8 cellular contexts compared by ENCODE assay signal in the genomic region with DNA sequence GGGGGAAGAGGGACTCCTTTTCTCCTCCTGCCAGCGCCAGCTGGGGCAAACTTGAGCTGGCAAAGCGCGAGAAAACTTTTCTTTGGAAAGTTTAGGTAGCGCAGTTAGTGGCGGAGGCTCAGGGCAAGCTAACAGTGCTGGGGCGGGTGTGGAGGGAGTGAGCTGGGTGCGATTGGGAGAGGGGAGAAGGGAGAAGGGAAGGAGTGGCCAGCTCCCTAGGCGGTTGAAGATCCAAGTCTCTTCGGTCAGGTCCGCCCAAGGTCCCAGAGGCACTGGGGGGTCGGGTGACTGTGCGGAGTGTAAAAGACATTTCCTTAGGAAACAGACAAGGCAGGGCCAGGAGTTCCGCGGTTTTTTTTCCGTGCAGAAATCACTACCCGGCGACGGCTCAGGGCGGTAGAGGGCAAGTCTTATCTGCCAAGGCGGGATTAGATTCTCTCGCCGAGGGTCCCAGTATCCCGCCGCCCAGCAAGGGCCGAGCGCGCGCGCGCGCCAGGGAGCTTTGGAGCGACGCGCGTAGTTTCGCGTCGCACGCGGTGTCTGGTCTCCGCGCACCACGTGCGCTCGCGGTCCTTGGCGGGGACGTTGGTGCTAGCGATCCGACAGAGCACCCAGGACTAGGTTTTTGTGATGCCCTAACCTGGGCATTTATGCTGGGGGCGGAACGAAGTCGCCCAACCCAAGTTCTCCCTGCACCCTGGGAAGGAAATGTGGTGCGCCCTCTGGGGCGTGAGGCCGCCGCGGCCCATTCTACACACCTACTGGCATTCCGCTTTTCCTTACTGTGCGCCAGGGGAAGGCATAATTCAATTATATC. TPM values are rescaled to one million over a fixed set of nuclear protein-coding genes. Genes with fewer than 3 reads are reported as not detected.
DNase-seq lines count a peak whose midpoint lies in the region; ATAC-seq and TF ChIP-seq lines count a peak whose summit lies in the region.

No MANE protein-coding gene starts in this region.

- peaks cover 0 to 2% of the 10 kb centered on the region in 2 donors for H3K4me1 Mint-ChIP-seq in immature natural killer cell

- H3K27ac ChIP-seq in coronary artery = peak overlapping the region; percentile 92 to 93
- H3K27ac ChIP-seq in stomach smooth muscle (ENCODE audit: low read length) = peak overlapping the region; percentile 73

- peaks cover 51% of the 10 kb centered on the region for H3K4me1 ChIP-seq in stomach smooth muscle (ENCODE audit: control insufficient read depth, insufficient read depth, low read length)

- H3K9me3 Mint-ChIP-seq in immature natural killer cell = peaks cover 0 to 5% (median under 1%) of the 10 kb centered on the region in 6 donors

- no peaks in the 10 kb centered on the region for H3K9me3 ChIP-seq in stomach smooth muscle (ENCODE audit: control insufficient read depth in 2 of 2, low read length in 2 of 2)

- peak overlapping the region; percentile 51 to 59 for H3K9ac ChIP-seq in stomach smooth muscle (ENCODE audit: low read length in 2 of 2)

- intact Hi-C loops in left colon (cut with DNase I, micrococcal nuclease) = loop anchor here in 1 of 2 donors (10.0 kb wide), 1 partner anchor 323 kb away; no protein-coding TSS in a partner anchor

- no peaks in the 10 kb centered on the region for H3K36me3 Mint-ChIP-seq in immature natural killer cell

- no peaks in the 10 kb centered on the region for H3K36me3 ChIP-seq in stomach smooth muscle (ENCODE audit: control insufficient read depth in 2 of 2, insufficient read depth in 2 of 2, low read length in 2 of 2)

- no peak for TF ChIP-seq CTCF in coronary artery (IDR thresholded peaks at IDR 0.05)

- H3K4me3 Mint-ChIP-seq in immature natural killer cell = no peak overlapping the region

- H3K4me3 ChIP-seq in coronary artery = peak overlapping the region; percentile 74
- H3K4me3 ChIP-seq in stomach smooth muscle (ENCODE audit: low read length in 2 of 2) = peak overlapping the region; percentile 56 to 76

- H3K27me3 ChIP-seq in stomach smooth muscle (ENCODE audit: control insufficient read depth in 1 of 2, insufficient read depth in 2 of 2, low read length in 2 of 2) = peaks cover 49 to 58% of the 10 kb centered on the region in 2 donors

- DNase-seq in LHCN-M2 (ENCODE audit: low read depth) (peak; percentile 31), coronary artery (ENCODE audit: low spot score) (peak; percentile 82), left colon (peak; percentile 47 to 51), immature natural killer cell (no peak), NCI-H2107 (lab: John Stamatoyannopoulos, UW) (no peak), NCI-H1694 (lab: John Stamatoyannopoulos, UW) (no peak)

- peaks cover 13 to 45% (median 21%) of the 10 kb centered on the region in 3 donors for H3K27me3 Mint-ChIP-seq in immature natural killer cell (ENCODE audit: low read depth in 3 of 3)

- H3K27ac Mint-ChIP-seq in immature natural killer cell = no peak overlapping the region

- ATAC-seq in left colon (peak; percentile 73), GM21576 (IDR thresholded peaks at IDR 0.05; ENCODE audit: unreplicated experiment) (no peak)

RNA-seq across cellular contexts. Expression of a gene that starts 33.7 kb away (rescaled TPM):
- total RNA-seq in LHCN-M2 (2014; rRNA removed) = 9.0 and 13.0 TPM in 2 replicates
- 2.9 TPM for polyA plus RNA-seq in LHCN-M2 (2012)
- 10 to 100 TPM; 45.2 to 74.7 TPM for total RNA-seq in left colon
- not detected for polyA plus RNA-seq in immature natural killer cell

Comparison
In these comparisons a context has a peak if more than half of its experiments do, and no peak if none do; other contexts are left out.
1. DNase-seq: peak in LHCN-M2 (single experiment), coronary artery (single experiment) and left colon (2 of 2); none in immature natural killer cell (0 of 3), NCI-H2107 (single experiment) and NCI-H1694 (single experiment).